ENCODE assay signal across 1 cellular context in the genomic region with DNA sequence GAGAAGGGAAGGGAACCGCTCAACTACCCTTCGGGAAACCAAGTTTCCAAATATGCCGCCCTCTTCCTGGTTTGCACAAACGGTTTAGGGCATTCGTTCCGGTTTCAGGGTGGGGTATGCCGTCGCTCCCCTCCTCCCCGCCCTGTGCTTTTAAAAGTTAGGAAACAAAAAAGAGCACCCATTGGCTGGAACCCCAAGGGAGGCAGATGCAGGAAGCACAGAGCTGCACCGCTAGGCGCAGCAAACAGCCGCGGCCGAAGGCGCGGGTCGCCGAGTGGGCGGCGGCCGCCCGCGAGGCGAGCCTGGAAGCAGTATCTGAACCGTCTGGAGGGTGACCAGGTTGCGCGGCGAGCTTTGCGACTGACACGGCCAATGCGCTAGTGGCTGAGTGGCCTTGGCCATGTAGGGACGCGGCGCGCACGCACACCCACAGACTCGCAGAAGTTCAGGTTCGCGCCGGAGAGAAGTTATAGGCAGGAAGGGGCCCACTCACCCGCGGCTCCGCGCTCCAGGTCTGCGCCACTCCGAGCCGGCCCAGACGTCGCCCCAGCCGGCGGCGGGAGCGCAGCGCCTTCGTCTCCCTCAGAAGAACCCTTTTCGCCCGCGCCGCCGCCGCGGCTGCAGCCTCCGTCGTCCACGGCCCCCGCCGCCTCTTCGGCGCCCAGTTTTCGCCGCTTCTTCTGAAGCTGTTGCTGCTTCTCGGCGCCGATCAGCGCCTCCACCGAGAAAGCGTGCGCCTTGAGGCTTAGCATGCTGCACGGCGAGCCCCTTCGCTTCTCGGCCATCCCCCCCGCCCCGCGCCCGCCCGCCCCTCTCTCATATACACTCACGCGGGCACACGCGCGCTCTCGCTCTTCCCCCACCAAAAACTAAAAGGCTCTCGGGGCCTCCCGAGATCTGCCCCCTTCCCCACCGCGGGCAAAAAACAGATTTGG.
TF ChIP-seq lines count a peak whose summit lies in the region.

No MANE protein-coding gene starts in this region.

TF ChIP-seq in K562, 482 proteins besides CTCF, POLR2A, EP300 and RAD21 (continued from another document and continues in another):
- TF ChIP-seq CBX1 (IDR thresholded peaks at IDR 0.05; ENCODE audit: low read depth) (peak; percentile 89; the same call in 1 of the 2 replicates), SNIP1 (IDR thresholded peaks at IDR 0.05; ENCODE audit: low read depth) (peak; percentile 91), ZSCAN32 (CRISPR knock-in tag; IDR thresholded peaks at IDR 0.05) (no peak), ZFP36 (IDR thresholded peaks at IDR 0.05; ENCODE audit: low read depth, low read length, partially characterized antibody) (peak; percentile 10), EGR1 (conservative IDR thresholded peaks at IDR 0.05) (peak; percentile 76), BRF1 (IDR thresholded peaks at IDR 0.05; ENCODE audit: borderline replicate concordance, extremely low read depth, insufficient read length) (no peak), CBX5 (IDR thresholded peaks at IDR 0.05; ENCODE audit: borderline replicate concordance, low read depth) (no peak), MAFF (IDR thresholded peaks at IDR 0.05; ENCODE audit: low read length) (no peak), NFATC3 (IDR thresholded peaks at IDR 0.05) (peak; percentile 96), ZNF134 (CRISPR knock-in tag; conservative IDR thresholded peaks at IDR 0.05) (no peak), PTRF (tag; IDR thresholded peaks at IDR 0.05) (no peak), RFX5 (IDR thresholded peaks at IDR 0.05; ENCODE audit: low read depth, low read length) (no peak), CEBPG (CRISPR knock-in tag; IDR thresholded peaks at IDR 0.05) (no peak), CEBPG (tag; conservative IDR thresholded peaks at IDR 0.05 in 1 of 2, IDR thresholded peaks at IDR 0.05 in 1 of 2) (no peak), FOXM1 (IDR thresholded peaks at IDR 0.05; ENCODE audit: low read depth) (peak; percentile 49; the same call in 1 of the 2 replicates), FOXM1 (CRISPR knock-in tag; IDR thresholded peaks at IDR 0.05; ENCODE audit: low read depth) (no peak), STAT5A (IDR thresholded peaks at IDR 0.05; ENCODE audit: borderline replicate concordance, low read length) (no peak), MGA (IDR thresholded peaks at IDR 0.05) (peak; percentile 67), ZKSCAN1 (IDR thresholded peaks at IDR 0.05; ENCODE audit: low read depth, low read length) (no peak), ERF (CRISPR knock-in tag; IDR thresholded peaks at IDR 0.05) (peak; percentile 22; the same call in 1 of the 2 replicates), FOXP1 (CRISPR knock-in tag; IDR thresholded peaks at IDR 0.05) (peak; percentile 58), ZBTB1 (CRISPR knock-in tag; IDR thresholded peaks at IDR 0.05; ENCODE audit: borderline replicate concordance, low read depth) (no peak), IFI16 (CRISPR knock-in tag; IDR thresholded peaks at IDR 0.05) (no peak), BCL6 (CRISPR knock-in tag; IDR thresholded peaks at IDR 0.05) (no peak), TEAD1 (CRISPR knock-in tag; IDR thresholded peaks at IDR 0.05) (0 out of 4 replicates have a peak, but pooled peaks of 1 of the 2 experiments have one; percentile 54), PHF21A (IDR thresholded peaks at IDR 0.05; ENCODE audit: borderline replicate concordance, low read depth) (no peak), SRF (CRISPR knock-in tag; IDR thresholded peaks at IDR 0.05) (peak in 1 of 2 experiments; percentile 96; a peak in 2 of 4 replicates), ZBTB33 (CRISPR knock-in tag; IDR thresholded peaks at IDR 0.05) (no peak), SAP30 (IDR thresholded peaks at IDR 0.05; ENCODE audit: borderline replicate concordance, insufficient read depth, low read depth, low read length, poor library complexity, severe bottlenecking) (peak; percentile 41), FUS (optimal IDR thresholded peaks at IDR 0.05; ENCODE audit: low read depth, low read length) (no peak)
- TF ChIP-seq, protein P1, sequence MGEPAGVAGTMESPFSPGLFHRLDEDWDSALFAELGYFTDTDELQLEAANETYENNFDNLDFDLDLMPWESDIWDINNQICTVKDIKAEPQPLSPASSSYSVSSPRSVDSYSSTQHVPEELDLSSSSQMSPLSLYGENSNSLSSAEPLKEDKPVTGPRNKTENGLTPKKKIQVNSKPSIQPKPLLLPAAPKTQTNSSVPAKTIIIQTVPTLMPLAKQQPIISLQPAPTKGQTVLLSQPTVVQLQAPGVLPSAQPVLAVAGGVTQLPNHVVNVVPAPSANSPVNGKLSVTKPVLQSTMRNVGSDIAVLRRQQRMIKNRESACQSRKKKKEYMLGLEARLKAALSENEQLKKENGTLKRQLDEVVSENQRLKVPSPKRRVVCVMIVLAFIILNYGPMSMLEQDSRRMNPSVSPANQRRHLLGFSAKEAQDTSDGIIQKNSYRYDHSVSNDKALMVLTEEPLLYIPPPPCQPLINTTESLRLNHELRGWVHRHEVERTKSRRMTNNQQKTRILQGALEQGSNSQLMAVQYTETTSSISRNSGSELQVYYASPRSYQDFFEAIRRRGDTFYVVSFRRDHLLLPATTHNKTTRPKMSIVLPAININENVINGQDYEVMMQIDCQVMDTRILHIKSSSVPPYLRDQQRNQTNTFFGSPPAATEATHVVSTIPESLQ (CRISPR knock-in tag; IDR thresholded peaks at IDR 0.05): no peak
- TF ChIP-seq, protein P2, sequence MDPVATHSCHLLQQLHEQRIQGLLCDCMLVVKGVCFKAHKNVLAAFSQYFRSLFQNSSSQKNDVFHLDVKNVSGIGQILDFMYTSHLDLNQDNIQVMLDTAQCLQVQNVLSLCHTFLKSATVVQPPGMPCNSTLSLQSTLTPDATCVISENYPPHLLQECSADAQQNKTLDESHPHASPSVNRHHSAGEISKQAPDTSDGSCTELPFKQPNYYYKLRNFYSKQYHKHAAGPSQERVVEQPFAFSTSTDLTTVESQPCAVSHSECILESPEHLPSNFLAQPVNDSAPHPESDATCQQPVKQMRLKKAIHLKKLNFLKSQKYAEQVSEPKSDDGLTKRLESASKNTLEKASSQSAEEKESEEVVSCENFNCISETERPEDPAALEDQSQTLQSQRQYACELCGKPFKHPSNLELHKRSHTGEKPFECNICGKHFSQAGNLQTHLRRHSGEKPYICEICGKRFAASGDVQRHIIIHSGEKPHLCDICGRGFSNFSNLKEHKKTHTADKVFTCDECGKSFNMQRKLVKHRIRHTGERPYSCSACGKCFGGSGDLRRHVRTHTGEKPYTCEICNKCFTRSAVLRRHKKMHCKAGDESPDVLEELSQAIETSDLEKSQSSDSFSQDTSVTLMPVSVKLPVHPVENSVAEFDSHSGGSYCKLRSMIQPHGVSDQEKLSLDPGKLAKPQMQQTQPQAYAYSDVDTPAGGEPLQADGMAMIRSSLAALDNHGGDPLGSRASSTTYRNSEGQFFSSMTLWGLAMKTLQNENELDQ (CRISPR knock-in tag; IDR thresholded peaks at IDR 0.05; ENCODE audit: borderline replicate concordance): no peak
- TF ChIP-seq, protein P3, sequence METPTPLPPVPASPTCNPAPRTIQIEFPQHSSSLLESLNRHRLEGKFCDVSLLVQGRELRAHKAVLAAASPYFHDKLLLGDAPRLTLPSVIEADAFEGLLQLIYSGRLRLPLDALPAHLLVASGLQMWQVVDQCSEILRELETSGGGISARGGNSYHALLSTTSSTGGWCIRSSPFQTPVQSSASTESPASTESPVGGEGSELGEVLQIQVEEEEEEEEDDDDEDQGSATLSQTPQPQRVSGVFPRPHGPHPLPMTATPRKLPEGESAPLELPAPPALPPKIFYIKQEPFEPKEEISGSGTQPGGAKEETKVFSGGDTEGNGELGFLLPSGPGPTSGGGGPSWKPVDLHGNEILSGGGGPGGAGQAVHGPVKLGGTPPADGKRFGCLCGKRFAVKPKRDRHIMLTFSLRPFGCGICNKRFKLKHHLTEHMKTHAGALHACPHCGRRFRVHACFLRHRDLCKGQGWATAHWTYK (CRISPR knock-in tag; IDR thresholded peaks at IDR 0.05): peak; percentile 48; the same call in 1 of the 2 replicates
- TF ChIP-seq, protein P4, sequence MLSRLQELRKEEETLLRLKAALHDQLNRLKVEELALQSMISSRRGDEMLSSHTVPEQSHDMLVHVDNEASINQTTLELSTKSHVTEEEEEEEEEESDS (CRISPR knock-in tag; IDR thresholded peaks at IDR 0.05): no peak
- TF ChIP-seq, protein P5, sequence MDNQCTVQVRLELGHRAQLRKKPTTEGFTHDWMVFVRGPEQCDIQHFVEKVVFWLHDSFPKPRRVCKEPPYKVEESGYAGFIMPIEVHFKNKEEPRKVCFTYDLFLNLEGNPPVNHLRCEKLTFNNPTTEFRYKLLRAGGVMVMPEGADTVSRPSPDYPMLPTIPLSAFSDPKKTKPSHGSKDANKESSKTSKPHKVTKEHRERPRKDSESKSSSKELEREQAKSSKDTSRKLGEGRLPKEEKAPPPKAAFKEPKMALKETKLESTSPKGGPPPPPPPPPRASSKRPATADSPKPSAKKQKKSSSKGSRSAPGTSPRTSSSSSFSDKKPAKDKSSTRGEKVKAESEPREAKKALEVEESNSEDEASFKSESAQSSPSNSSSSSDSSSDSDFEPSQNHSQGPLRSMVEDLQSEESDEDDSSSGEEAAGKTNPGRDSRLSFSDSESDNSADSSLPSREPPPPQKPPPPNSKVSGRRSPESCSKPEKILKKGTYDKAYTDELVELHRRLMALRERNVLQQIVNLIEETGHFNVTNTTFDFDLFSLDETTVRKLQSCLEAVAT (IDR thresholded peaks at IDR 0.05): 0 out of 4 replicates have a peak, but pooled peaks of 1 of the 2 experiments have one; percentile 30
